ENCODE assay signal across 14 cellular contexts in genomic region chr2:55952415-55952814, GRCh38. TPM values are rescaled to one million over a fixed set of nuclear protein-coding genes. Genes with fewer than 3 reads are reported as not detected.
"Had no signal": no experiment of that assay in that cellular context is flagged by ENCODE, and none has a peak within 500 bp of the region (broad histone marks: within the 10 kb centered on the region; RNA-seq: fewer than 3 reads in every experiment).

No MANE protein-coding gene starts in this region.

- DNase-seq: activated CD8-positive, alpha-beta memory T cell treated with anti-CD3 and anti-CD28 coated beads, Interleukin-2, amount 10 ng/mL, durations not matched to agents 7 days and 5 days; activated effector memory CD4-positive, alpha-beta T cell treated with Interleukin-2 at 50 U/mL for 16 hours; activated T-cell treated with anti-CD3 and anti-CD28 coated beads, Interleukin-2, amount 50 U/mL, for 24 hours; amygdala; brain microvascular endothelial cell; gastrocnemius medialis; kidney glomerular epithelial cell; stimulated activated CD4-positive, alpha-beta T cell treated with anti-CD3 and anti-CD28 coated beads, Interleukin-12 subunit alpha, Interleukin-12 subunit beta, amount 100 ng/mL, for 4 hours; stimulated activated CD4-positive, alpha-beta T cell treated with anti-CD3 and anti-CD28 coated beads, Interleukin-2, amount 100 ng/mL, for 48 hours; T-helper 1 cell; testis had no signal

- H3K4me2 ChIP-seq: hepatocyte had no signal

- H3K27ac ChIP-seq: brain microvascular endothelial cell, gastrocnemius medialis, hepatocyte, testis had no signal

- H3K27me3 ChIP-seq: brain microvascular endothelial cell, gastrocnemius medialis, hepatocyte, testis had no signal

- H3K4me1 ChIP-seq: gastrocnemius medialis, testis had no signal

- H3K9me3 ChIP-seq: gastrocnemius medialis, testis had no signal

- H2AFZ ChIP-seq: hepatocyte had no signal

- ATAC-seq: activated CD8-positive, alpha-beta memory T cell treated with anti-CD3 and anti-CD28 coated beads, Interleukin-2, amount 10 ng/mL, durations not matched to agents 7 days and 5 days; activated naive CD4-positive, alpha-beta T cell treated with anti-CD3 and anti-CD28 coated beads, Interleukin-2, amount 50 U/mL, for 72 hours; gastrocnemius medialis had no signal

- H3K4me3 ChIP-seq: gastrocnemius medialis, hepatocyte, testis had no signal

- FAIRE-seq: endothelial cell of umbilical vein had no signal

- H3K36me3 ChIP-seq: brain microvascular endothelial cell, gastrocnemius medialis had no signal

- H3K79me2 ChIP-seq: hepatocyte had no signal

RNA-seq across cellular contexts. Expression of gene EFEMP1, which starts 28.8 kb away (rescaled TPM):
- total RNA-seq: activated CD8-positive, alpha-beta memory T cell treated with anti-CD3 and anti-CD28 coated beads, Interleukin-2, amount 10 ng/mL, durations not matched to agents 7 days and 5 days; activated naive CD4-positive, alpha-beta T cell treated with anti-CD3 and anti-CD28 coated beads, Interleukin-2, amount 50 U/mL, for 72 hours had no signal
